8 cellular contexts compared by ENCODE assay signal in the genomic region with DNA sequence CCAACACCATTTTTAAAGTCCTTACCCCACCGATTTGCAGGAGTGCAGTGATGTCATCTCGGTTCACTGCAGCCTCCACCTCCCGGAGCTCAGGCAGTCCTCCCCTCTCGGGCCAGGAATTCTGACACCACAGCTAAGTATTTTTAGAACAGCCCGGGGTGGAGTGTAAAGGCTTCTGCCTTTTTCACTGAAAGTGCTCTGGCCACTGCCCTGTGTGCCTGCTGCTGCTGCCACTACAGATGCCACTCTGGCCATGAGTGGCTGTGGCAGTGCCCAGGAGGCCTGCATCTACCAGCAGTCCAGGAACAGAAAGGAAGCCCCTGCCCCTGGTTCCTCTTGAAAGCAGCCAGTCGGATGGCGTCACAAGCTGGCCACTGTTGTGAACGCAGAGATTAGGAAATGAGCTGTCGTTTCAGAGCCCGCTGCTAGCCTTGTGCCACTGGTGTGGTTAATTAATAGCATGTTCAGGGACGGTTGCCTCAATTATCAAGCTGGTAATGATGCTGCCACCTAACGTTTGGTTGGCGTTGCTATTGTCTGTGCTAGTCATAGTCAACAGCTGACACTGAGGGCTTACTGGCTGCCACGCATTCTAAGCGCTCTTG. TPM values are rescaled to one million over a fixed set of nuclear protein-coding genes. Genes with fewer than 3 reads are reported as not detected.
DNase-seq lines count a peak whose midpoint lies in the region; ATAC-seq, FAIRE-seq and TF ChIP-seq lines count a peak whose summit lies in the region.

No MANE protein-coding gene starts in this region.

- H3K4me3 Mint-ChIP-seq in stimulated activated naive B cell treated with anti-CD40 and anti-IgM and Interleukin-4, amounts not matched to agents 10 μg/mL and 1 μg/mL and 100 μg/mL, for 72 hours, result no peak overlapping the region

- TF ChIP-seq POLR2A in body of pancreas (IDR thresholded peaks at IDR 0.05), result peak in 1 of 3 donors; percentile 14

- H3K27me3 Mint-ChIP-seq in stimulated activated naive B cell treated with anti-CD40 and anti-IgM and Interleukin-4, amounts not matched to agents 10 μg/mL and 1 μg/mL and 100 μg/mL, for 72 hours, result no peaks in the 10 kb centered on the region

- H3K4me1 Mint-ChIP-seq in stimulated activated naive B cell treated with anti-CD40 and anti-IgM and Interleukin-4, amounts not matched to agents 10 μg/mL and 1 μg/mL and 100 μg/mL, for 72 hours, result peaks cover 8 to 12% of the 10 kb centered on the region in 2 donors

- TF ChIP-seq CTCF in AG10803 (conservative IDR thresholded peaks at IDR 0.05; ENCODE audit: low read length), result peak; percentile 54
- peak in 5 of 7 experiments; percentile 12 to 51 (median 43) for TF ChIP-seq CTCF in body of pancreas (IDR thresholded peaks at IDR 0.05)
- no peak for TF ChIP-seq CTCF in kidney (IDR thresholded peaks at IDR 0.05; ENCODE audit: borderline replicate concordance, extremely low read depth, insufficient read depth)

- no peak overlapping the region for H3K9ac ChIP-seq in kidney (ENCODE audit: low read length in 2 of 2)

- WGBS in body of pancreas, 2 donors, result 17 to 30% methylated on average over 13 to 15 of the region's 15 CpGs

- H3K27me3 ChIP-seq in body of pancreas, result no peaks in the 10 kb centered on the region

- H3K4me1 ChIP-seq in body of pancreas (peaks cover 17% of the 10 kb centered on the region), kidney (ENCODE audit: control insufficient read depth in 1 of 2, insufficient read depth in 1 of 2, low read depth in 1 of 2, low read length in 2 of 2) (peaks cover 13 to 20% of the 10 kb centered on the region in 2 donors)

- intact Hi-C loops in body of pancreas (cut with DNase I) (no loop called here), kidney (cut with DNase I) (no loop called here)

- peaks cover 10 to 26% of the 10 kb centered on the region in 2 donors for H3K36me3 Mint-ChIP-seq in stimulated activated naive B cell treated with anti-CD40 and anti-IgM and Interleukin-4, amounts not matched to agents 10 μg/mL and 1 μg/mL and 100 μg/mL, for 72 hours

- peak overlapping the region; percentile 49 for H3K27ac Mint-ChIP-seq in stimulated activated naive B cell treated with anti-CD40 and anti-IgM and Interleukin-4, amounts not matched to agents 10 μg/mL and 1 μg/mL and 100 μg/mL, for 72 hours

- H3K36me3 ChIP-seq in body of pancreas (replicated peaks in 1 of 2; ENCODE audit: insufficient read depth in 1 of 2, low read depth in 2 of 2) (no peaks in the 10 kb centered on the region), kidney (ENCODE audit: control insufficient read depth in 1 of 2, insufficient read depth in 2 of 2, low read length in 2 of 2) (peaks cover 9 to 15% of the 10 kb centered on the region in 2 donors)

- ATAC-seq in GM18867 (IDR thresholded peaks at IDR 0.05; ENCODE audit: unreplicated experiment), result peak; percentile 59
- ATAC-seq in body of pancreas, result peak; percentile 87
- ATAC-seq in stimulated activated naive B cell treated with anti-CD40 and anti-IgM and Interleukin-4, amounts not matched to agents 10 μg/mL and 1 μg/mL and 100 μg/mL, for 72 hours (replicated peaks), result peak; percentile 73 to 75

- H3K4me3 ChIP-seq in AG10803 (ENCODE audit: low read length) (peak overlapping the region; percentile 34), body of pancreas (no peak overlapping the region), kidney (ENCODE audit: low read length in 2 of 2) (peak overlapping the region in 1 of 2 donors; percentile 25)

- H3K9me3 Mint-ChIP-seq in stimulated activated naive B cell treated with anti-CD40 and anti-IgM and Interleukin-4, amounts not matched to agents 10 μg/mL and 1 μg/mL and 100 μg/mL, for 72 hours, result peaks cover 0 to 3% of the 10 kb centered on the region in 2 donors

- no peaks in the 10 kb centered on the region for H3K9me3 ChIP-seq in body of pancreas
- H3K9me3 ChIP-seq in kidney (ENCODE audit: control insufficient read depth in 1 of 2, low read length in 2 of 2), result no peaks in the 10 kb centered on the region

- DNase-seq in AG10803 (ENCODE audit: low read depth), result peak; percentile 85
- DNase-seq in NCI-H2227 treated with DMSO at 0.1 percent for 48 hours (lab: John Stamatoyannopoulos, UW), result peak; percentile 3
- DNase-seq in body of pancreas, result peak; percentile 57 to 86 (median 76)
- DNase-seq in kidney, result no peak
- no peak for DNase-seq in stimulated activated naive B cell treated with anti-CD40 and anti-IgM and Interleukin-4, amounts not matched to agents 10 μg/mL and 1 μg/mL and 100 μg/mL, for 72 hours
- no peak for DNase-seq in NCI-H187 treated with DMSO at 0.1 percent for 48 hours (lab: John Stamatoyannopoulos, UW)
- no peak for DNase-seq in stimulated activated CD4-positive, alpha-beta T cell treated with anti-CD3 and anti-CD28 coated beads, Interleukin-2, amount 100 ng/mL, for 24 hours

- H3K27ac ChIP-seq in body of pancreas (peak overlapping the region; percentile 60 to 81 (median 73)), kidney (ENCODE audit: low read depth in 2 of 2, low read length in 2 of 2) (peak overlapping the region; percentile 34 to 69)

- FAIRE-seq in kidney (lab: Jason Lieb, UNC), result no peak

RNA-seq across cellular contexts. Expression of a gene that starts 23.6 kb away (rescaled TPM):
- total RNA-seq in body of pancreas (10 to 100 TPM; 10.5 to 20.0 TPM), kidney (77.7 TPM)
- 44.9 TPM for polyA plus RNA-seq in kidney (ENCODE audit: insufficient read depth, low read depth, low replicate concordance)

Comparison
In these comparisons a context has a peak if more than half of its experiments do, and no peak if none do; other contexts are left out.
1. DNase-seq: peak in AG10803 (single experiment), NCI-H2227 treated with DMSO at 0.1 percent for 48 hours (single experiment) and body of pancreas (4 of 4); none in kidney (single experiment), stimulated activated naive B cell treated with anti-CD40 and anti-IgM and Interleukin-4, amounts not matched to agents 10 μg/mL and 1 μg/mL and 100 μg/mL, for 72 hours (single experiment), NCI-H187 treated with DMSO at 0.1 percent for 48 hours (single experiment) and stimulated activated CD4-positive, alpha-beta T cell treated with anti-CD3 and anti-CD28 coated beads, Interleukin-2, amount 100 ng/mL, for 24 hours (0 of 2).
2. Peak in every context shown above with its lines, with median percentiles within 50 percentile points of each other: ATAC-seq.